8 cellular contexts compared by ENCODE assay signal in genomic region chr14:60250318-60251035, GRCh38. TPM values are rescaled to one million over a fixed set of nuclear protein-coding genes. Genes with fewer than 3 reads are reported as not detected.
DNase-seq lines count a peak whose midpoint lies in the region; ATAC-seq and TF ChIP-seq lines count a peak whose summit lies in the region.

No MANE protein-coding gene starts in this region.

- H3K9me3 ChIP-seq in mucosa of descending colon, result no peaks in the 10 kb centered on the region

- H3K36me3 ChIP-seq in mucosa of descending colon (ENCODE audit: low read depth), result no peaks in the 10 kb centered on the region

- no peak for DNase-seq in T-helper 2 cell treated with Interferon-gamma antibody and Interleukin-4, amounts not matched to agents 5 μg/mL and 100 μg/mL, for 36 hours (ENCODE audit: low spot score)
- DNase-seq in T-helper 2 cell (no peak), NCI-H524 treated with DMSO at 0.1 percent for 48 hours (lab: John Stamatoyannopoulos, UW) (peak; percentile 35), choroid plexus epithelial cell (ENCODE audit: low read depth) (peak; percentile 35), mucosa of descending colon (peak in 2 of 3 donors; percentile 45 to 52), OCI-M2 (lab: John Stamatoyannopoulos, UW; ENCODE audit: unreplicated experiment) (no peak), DMS153 (lab: John Stamatoyannopoulos, UW) (no peak), NCI-H1436 (lab: John Stamatoyannopoulos, UW) (no peak)

- H3K36me3 Mint-ChIP-seq in T-helper 2 cell treated with Interferon-gamma antibody and Interleukin-4, amounts not matched to agents 5 μg/mL and 100 μg/mL, for 36 hours (ENCODE audit: low read depth), result peaks cover 10% of the 10 kb centered on the region

- no peaks in the 10 kb centered on the region for H3K27me3 Mint-ChIP-seq in T-helper 2 cell treated with Interferon-gamma antibody and Interleukin-4, amounts not matched to agents 5 μg/mL and 100 μg/mL, for 36 hours (ENCODE audit: low read depth)

- intact Hi-C loops in mucosa of descending colon (cut with DNase I, micrococcal nuclease), result no loop called here

- no peaks in the 10 kb centered on the region for H3K9me3 Mint-ChIP-seq in T-helper 2 cell treated with Interferon-gamma antibody and Interleukin-4, amounts not matched to agents 5 μg/mL and 100 μg/mL, for 36 hours

- no peak for TF ChIP-seq CTCF in choroid plexus epithelial cell (conservative IDR thresholded peaks at IDR 0.05; ENCODE audit: low read depth, low read length)
- TF ChIP-seq CTCF in mucosa of descending colon (IDR thresholded peaks at IDR 0.05), result no peak

- ATAC-seq in mucosa of descending colon, result no peak

- peaks cover 46% of the 10 kb centered on the region for H3K4me1 Mint-ChIP-seq in T-helper 2 cell treated with Interferon-gamma antibody and Interleukin-4, amounts not matched to agents 5 μg/mL and 100 μg/mL, for 36 hours (ENCODE audit: low read depth)

- H3K27ac Mint-ChIP-seq in T-helper 2 cell treated with Interferon-gamma antibody and Interleukin-4, amounts not matched to agents 5 μg/mL and 100 μg/mL, for 36 hours, result peak overlapping the region; percentile 78

- H3K4me1 ChIP-seq in mucosa of descending colon (ENCODE audit: low read depth), result peaks cover 43% of the 10 kb centered on the region

- H3K4me3 ChIP-seq in choroid plexus epithelial cell (ENCODE audit: low read depth, low read length), result peak overlapping the region; percentile 72
- peak overlapping the region; percentile 93 for H3K4me3 ChIP-seq in mucosa of descending colon

- peak overlapping the region; percentile 90 for H3K4me3 Mint-ChIP-seq in T-helper 2 cell treated with Interferon-gamma antibody and Interleukin-4, amounts not matched to agents 5 μg/mL and 100 μg/mL, for 36 hours

RNA-seq across cellular contexts. Expression of gene PPM1A, which starts 1.5 kb away (rescaled TPM):
- total RNA-seq in mucosa of descending colon, result 100 to 1,000 TPM; 102 to 124 (median 111) TPM

Comparison
In these comparisons a context has a peak if more than half of its experiments do, and no peak if none do; other contexts are left out.
1. DNase-seq: peak in NCI-H524 treated with DMSO at 0.1 percent for 48 hours (single experiment), choroid plexus epithelial cell (single experiment) and mucosa of descending colon (2 of 3); none in T-helper 2 cell treated with Interferon-gamma antibody and Interleukin-4, amounts not matched to agents 5 μg/mL and 100 μg/mL, for 36 hours (single experiment), T-helper 2 cell (0 of 5), OCI-M2 (single experiment), DMS153 (single experiment) and NCI-H1436 (single experiment).